Comparison of ENCODE assay signal across 11 cellular contexts in genomic region chr4:102439835-102440234, GRCh38.
A peak's percentile ranks its signal among the peaks of the same experiment; 100 is the strongest.
DNase-seq lines count a peak whose midpoint lies in the region; ATAC-seq and TF ChIP-seq lines count a peak whose summit lies in the region.
"Had no signal": no experiment of that assay in that cellular context is flagged by ENCODE, and none has a peak within 500 bp of the region (broad histone marks: within the 10 kb centered on the region; RNA-seq: fewer than 3 reads in every experiment).

No MANE protein-coding gene starts in this region.

- peak; percentile 97 for ATAC-seq in SK-N-SH treated with all-trans-retinoic acid at 6 μM for 48 hours
- peak; percentile 73 to 77 for ATAC-seq in gastrocnemius medialis
- ATAC-seq in GM21786 (IDR thresholded peaks at IDR 0.05; ENCODE audit: unreplicated experiment) = no peak

- H3K4me1 ChIP-seq in Caco-2 (peaks cover 56% of the 10 kb centered on the region), gastrocnemius medialis (peaks cover 15 to 18% of the 10 kb centered on the region in 2 donors), ovary (ENCODE audit: insufficient read depth) (peaks cover 4% of the 10 kb centered on the region)

- H3K36me3 ChIP-seq in Caco-2 (ENCODE audit: control insufficient read depth, insufficient read depth, low read length) (no peaks in the 10 kb centered on the region), gastrocnemius medialis (no peaks in the 10 kb centered on the region), ovary (no peaks in the 10 kb centered on the region)

- no peaks in the 10 kb centered on the region for H3K27me3 Mint-ChIP-seq in Caco-2 (ENCODE audit: insufficient read depth, unreplicated experiment)
- H3K27me3 Mint-ChIP-seq: stimulated activated naive CD8-positive, alpha-beta T cell treated with anti-CD3 and anti-CD28 coated beads, Interleukin-15, Interleukin-2, amounts not matched to agents 100 ng/mL and 50 ng/mL, for 24 hours had no signal

- in situ Hi-C loops in gastrocnemius medialis (cut with MboI; ENCODE audit: low sequenced_read_pairs in 4 of 4) (loop anchor here (5.0 to 25.0 kb wide), 5 partner anchors 172 to 655 kb away; partner anchors contain the start of genes BDH2 (in 2 of the 4) and SLC9B1 (in 1 of the 4)), GM13977 (cut with MboI; ENCODE audit: low pct_unique_long_range_greater_than_20kb, low sequenced_read_pairs, unreplicated experiment) (loop anchor here (10.0 kb wide), 1 partner anchor 565 kb away; no protein-coding TSS in a partner anchor)

- no peak overlapping the region for H3K4me3 Mint-ChIP-seq in Caco-2 (ENCODE audit: unreplicated experiment)
- H3K4me3 Mint-ChIP-seq: stimulated activated naive CD8-positive, alpha-beta T cell treated with anti-CD3 and anti-CD28 coated beads, Interleukin-15, Interleukin-2, amounts not matched to agents 100 ng/mL and 50 ng/mL, for 24 hours had no signal

- peaks cover 49% of the 10 kb centered on the region for H3K4me1 Mint-ChIP-seq in Caco-2 (ENCODE audit: low read depth, unreplicated experiment)

- no peak for TF ChIP-seq EP300 in ovary (IDR thresholded peaks at IDR 0.05)

- peaks cover 4% of the 10 kb centered on the region for H3K36me3 Mint-ChIP-seq in Caco-2 (ENCODE audit: insufficient read depth, unreplicated experiment)

- no peaks in the 10 kb centered on the region for H3K9me3 Mint-ChIP-seq in Caco-2 (ENCODE audit: unreplicated experiment)
- H3K9me3 Mint-ChIP-seq: stimulated activated naive CD8-positive, alpha-beta T cell treated with anti-CD3 and anti-CD28 coated beads, Interleukin-15, Interleukin-2, amounts not matched to agents 100 ng/mL and 50 ng/mL, for 24 hours had no signal

- H3K27ac ChIP-seq in gastrocnemius medialis (peak overlapping the region; percentile 58 to 70 (median 66)), ovary (peak overlapping the region in 1 of 2 donors; percentile 9)

- TF ChIP-seq CTCF in Caco-2 (IDR thresholded peaks at IDR 0.05; ENCODE audit: insufficient read depth in 1 of 2, low read depth in 1 of 2, low read length in 1 of 2, severe bottlenecking in 1 of 2, unreplicated experiment in 1 of 2) (no peak), gastrocnemius medialis (IDR thresholded peaks at IDR 0.05 in 4 of 5, conservative IDR thresholded peaks at IDR 0.05 in 1 of 5) (no peak), ovary (IDR thresholded peaks at IDR 0.05) (no peak), GM13977 (IDR thresholded peaks at IDR 0.05; ENCODE audit: extremely low read depth, insufficient read depth, missing control alignments) (no peak)

- H3K27ac Mint-ChIP-seq in Caco-2 (ENCODE audit: unreplicated experiment) = peak overlapping the region; percentile 53
- H3K27ac Mint-ChIP-seq: stimulated activated naive CD8-positive, alpha-beta T cell treated with anti-CD3 and anti-CD28 coated beads, Interleukin-15, Interleukin-2, amounts not matched to agents 100 ng/mL and 50 ng/mL, for 24 hours had no signal

- H3K27me3 ChIP-seq in Caco-2 (replicated peaks; ENCODE audit: control insufficient read depth, insufficient read depth, low read length) (no peaks in the 10 kb centered on the region), gastrocnemius medialis (no peaks in the 10 kb centered on the region), ovary (no peaks in the 10 kb centered on the region)

- CTCF ChIA-PET in Caco-2 (lab: Charles Lee) = no interaction called here

- POLR2A ChIA-PET in Caco-2 (lab: Charles Lee) = no interaction called here

- intact Hi-C loops in Caco-2 (cut with micrococcal nuclease; ENCODE audit: unreplicated experiment) = loop anchor here (5.0 kb wide), 1 partner anchor 387 kb away; the partner anchor contains the start of gene UBE2D3
- intact Hi-C loops in gastrocnemius medialis (cut with DNase I; ENCODE audit: low total_unique reads) = loop anchor here (2.0 to 10.0 kb wide), 4 partner anchors 61 to 755 kb away; partner anchors contain the start of genes CENPE, CISD2 and NFKB1
- intact Hi-C loops in ovary (cut with DNase I) = loop anchor here (10.0 kb wide), 3 partner anchors 175 to 655 kb away; partner anchors contain the start of genes BDH2 (in 2 of the 4) and SLC9B1 (in 2 of the 4)

- no TSS peak for BruUV-seq in Caco-2 (replicated peaks; lab: Mats Ljungman, UMichigan)

- H3K4me3 ChIP-seq in Caco-2 (ENCODE audit: low read depth, low read length) (no peak overlapping the region), gastrocnemius medialis (no peak overlapping the region), ovary (no peak overlapping the region)

- H3K9me3 ChIP-seq in Caco-2 (peaks cover 1% of the 10 kb centered on the region; the same call in 1 of the 2 replicates), gastrocnemius medialis (no peaks in the 10 kb centered on the region), ovary (no peaks in the 10 kb centered on the region)

- TF ChIP-seq POLR2A in gastrocnemius medialis (IDR thresholded peaks at IDR 0.05) = no peak
- TF ChIP-seq POLR2A in ovary (IDR thresholded peaks at IDR 0.05) = no peak

- DNase-seq in Caco-2 = no peak
- DNase-seq in glomerular visceral epithelial cell (ENCODE audit: extremely low spot score) = peak; percentile 22
- DNase-seq in gastrocnemius medialis = no peak
- no peak for DNase-seq in NCI-H345 treated with DMSO at 0.1 percent for 48 hours (lab: John Stamatoyannopoulos, UW; ENCODE audit: unreplicated experiment)
- DNase-seq in ovary = no peak
- DNase-seq in GM13977 (ENCODE audit: low spot score) = no peak
- DNase-seq: DND-41, MV-4-11 had no signal

TF ChIP-seq in SK-N-SH treated with all-trans-retinoic acid at 6 μM for 48 hours, 23 proteins besides CTCF, POLR2A, EP300 and RAD21:
- TF ChIP-seq SNAI2 (CRISPR knock-in tag; IDR thresholded peaks at IDR 0.05) = no peak
- TF ChIP-seq ISL1 (CRISPR knock-in tag; IDR thresholded peaks at IDR 0.05) = peak; percentile 4; the same call in 1 of the 2 replicates
- TF ChIP-seq TCF4 (CRISPR knock-in tag; IDR thresholded peaks at IDR 0.05; ENCODE audit: borderline replicate concordance) = peak; percentile 38; the same call in 1 of the 2 replicates
